ENCODE assay signal across 8 cellular contexts in genomic region chr7:123916240-123916724, GRCh38. TPM values are rescaled to one million over a fixed set of nuclear protein-coding genes. Genes with fewer than 3 reads are reported as not detected.
A peak's percentile ranks its signal among the peaks of the same experiment; 100 is the strongest.
DNase-seq lines count a peak whose midpoint lies in the region; ATAC-seq and TF ChIP-seq lines count a peak whose summit lies in the region.

No MANE protein-coding gene starts in this region.

- H3K36me3 Mint-ChIP-seq in activated T-cell treated with anti-CD3 and anti-CD28 coated beads, Interleukin-2, amount 50 U/mL, for 72 hours (ENCODE audit: insufficient read depth in 2 of 2): no peaks in the 10 kb centered on the region

- no peaks in the 10 kb centered on the region for H3K9me3 ChIP-seq in BE2C

- TF ChIP-seq CTCF in BE2C (IDR thresholded peaks at IDR 0.05; ENCODE audit: low read depth, low read length): peak; percentile 56

- no peak overlapping the region for H3K4me3 ChIP-seq in BE2C (ENCODE audit: low read depth, low read length)

- ATAC-seq in GM21381 (IDR thresholded peaks at IDR 0.05; ENCODE audit: unreplicated experiment) (no peak), GM21526 (IDR thresholded peaks at IDR 0.05; ENCODE audit: low FRiP score, unreplicated experiment) (no peak)
- ATAC-seq in activated T-cell treated with anti-CD3 and anti-CD28 coated beads, Interleukin-2, amount 50 U/mL, for 72 hours (replicated peaks in 1 of 2): no peak

- no peak for DNase-seq in BE2C
- peak; percentile 58 for DNase-seq in H4 (ENCODE audit: low spot score)
- peak; percentile 43 for DNase-seq in SK-N-DZ (ENCODE audit: low spot score)
- DNase-seq in islet precursor cell: peak; percentile 60
- no peak for DNase-seq in NCI-H2029 treated with DMSO at 0.1 percent for 48 hours (lab: John Stamatoyannopoulos, UW)
- DNase-seq in activated T-cell treated with anti-CD3 and anti-CD28 coated beads, Interleukin-2, amount 50 U/mL, for 72 hours: no peak

- no peaks in the 10 kb centered on the region for H3K36me3 ChIP-seq in BE2C

- H3K27me3 ChIP-seq in BE2C: no peaks in the 10 kb centered on the region

- peaks cover 0 to 1% of the 10 kb centered on the region in 2 donors for H3K9me3 Mint-ChIP-seq in activated T-cell treated with anti-CD3 and anti-CD28 coated beads, Interleukin-2, amount 50 U/mL, for 72 hours

- H3K27me3 Mint-ChIP-seq in activated T-cell treated with anti-CD3 and anti-CD28 coated beads, Interleukin-2, amount 50 U/mL, for 72 hours (ENCODE audit: low read depth): peaks cover 7% of the 10 kb centered on the region

- no peak overlapping the region for H3K4me3 Mint-ChIP-seq in activated T-cell treated with anti-CD3 and anti-CD28 coated beads, Interleukin-2, amount 50 U/mL, for 72 hours

- no peaks in the 10 kb centered on the region for H3K4me1 ChIP-seq in BE2C

- H3K27ac Mint-ChIP-seq in activated T-cell treated with anti-CD3 and anti-CD28 coated beads, Interleukin-2, amount 50 U/mL, for 72 hours: no peak overlapping the region

- no peaks in the 10 kb centered on the region for H3K4me1 Mint-ChIP-seq in activated T-cell treated with anti-CD3 and anti-CD28 coated beads, Interleukin-2, amount 50 U/mL, for 72 hours (ENCODE audit: low read depth)

RNA-seq across cellular contexts. Expression of gene SPAM1, which starts 8.8 kb away (rescaled TPM):
- not detected for polyA plus RNA-seq in BE2C (2012; ENCODE audit: insufficient read depth, insufficient read length, low read depth)
- total RNA-seq in H4 (2014; rRNA removed; shearing (Covaris generic)): not detected in 2 replicates
- not detected in 2 replicates for polyA plus RNA-seq in SK-N-DZ (2014; cell fraction: cytosol; rRNA removed)
- polyA plus RNA-seq in SK-N-DZ (2014; cell fraction: nucleus; rRNA removed): not detected in 2 replicates
- not detected for total RNA-seq in activated T-cell treated with anti-CD3 and anti-CD28 coated beads, Interleukin-2, amount 50 U/mL, for 72 hours

Comparison
In these comparisons a context has a peak if more than half of its experiments do, and no peak if none do; other contexts are left out.
1. DNase-seq: peak in H4 (single experiment), SK-N-DZ (single experiment) and islet precursor cell (single experiment); none in BE2C (single experiment), NCI-H2029 treated with DMSO at 0.1 percent for 48 hours (single experiment) and activated T-cell treated with anti-CD3 and anti-CD28 coated beads, Interleukin-2, amount 50 U/mL, for 72 hours (0 of 2).